ENCODE assay signal across 1 cellular context in genomic region chr6:39924283-39924682, GRCh38.
TF ChIP-seq lines count a peak whose summit lies in the region.

No MANE protein-coding gene starts in this region.

TF ChIP-seq in SK-N-SH, 30 proteins besides CTCF, POLR2A, EP300 and RAD21 (continued from another document):
- no peak for TF ChIP-seq TAF1 (IDR thresholded peaks at IDR 0.05; ENCODE audit: borderline replicate concordance, low read depth, low read length)
- no peak for TF ChIP-seq RFX5 (IDR thresholded peaks at IDR 0.05; ENCODE audit: low read length)
- no peak for TF ChIP-seq MEF2A (IDR thresholded peaks at IDR 0.05; ENCODE audit: borderline replicate concordance, low read depth)
- TF ChIP-seq MAX (IDR thresholded peaks at IDR 0.05; ENCODE audit: low read depth), result no peak
- TF ChIP-seq NFIC (IDR thresholded peaks at IDR 0.05; ENCODE audit: borderline replicate concordance), result no peak
TF ChIP-seq in SK-N-SH: peak in this region for 0.
